ENCODE assay signal across 28 cellular contexts in the genomic region with DNA sequence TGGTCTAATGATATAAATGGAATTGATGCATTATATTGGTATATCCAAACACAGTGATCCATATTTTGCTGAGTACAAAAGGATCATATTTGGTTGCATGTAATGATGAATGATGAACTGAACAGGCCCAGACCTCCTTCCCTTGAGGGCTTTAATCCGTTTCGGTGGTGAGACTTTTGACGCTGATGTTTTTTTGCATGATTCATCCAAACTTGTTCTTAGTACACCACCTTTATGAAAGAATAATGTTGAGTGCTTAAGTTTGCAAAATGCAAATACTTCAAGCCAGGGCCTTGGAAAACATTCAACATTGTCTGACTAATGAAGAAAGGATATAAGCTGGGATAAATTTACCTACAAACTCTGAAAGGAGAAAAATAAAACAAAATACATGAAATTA. TPM values are rescaled to one million over a fixed set of nuclear protein-coding genes. Genes with fewer than 3 reads are reported as not detected.
"Had no signal": no experiment of that assay in that cellular context is flagged by ENCODE, and none has a peak within 500 bp of the region (broad histone marks: within the 10 kb centered on the region; RNA-seq: fewer than 3 reads in every experiment).

No MANE protein-coding gene starts in this region.

- DNase-seq: activated CD4-positive, alpha-beta T cell treated with anti-CD3 and anti-CD28 coated beads for 4 hours; activated CD4-positive, alpha-beta T cell treated with anti-CD3 and anti-CD28 coated beads, Interleukin-2, amount 50 U/mL, for 4 hours; activated naive CD4-positive, alpha-beta T cell; activated T-cell treated with anti-CD3 and anti-CD28 coated beads for 4 hours; activated T-cell treated with anti-CD3 and anti-CD28 coated beads, Interleukin-2, amount 50 U/mL, for 72 hours; cerebellar nuclear complex; colonic mucosa; effector CD8-positive, alpha-beta T cell; erythroblast; foreskin fibroblast; heart left ventricle; hypothalamus; immature natural killer cell; kidney glomerular epithelial cell; lower lobe of right lung; mesendoderm; mucosa of descending colon; posterior cingulate gyrus; right cardiac atrium; stimulated activated CD4-positive, alpha-beta T cell treated with anti-CD3 and anti-CD28 coated beads, Interleukin-2, amount 100 ng/mL, for 48 hours; T-helper 1 cell had no signal

- H3K4me1 ChIP-seq: colonic mucosa, lower lobe of right lung had no signal

- H3K27me3 ChIP-seq: cardiac muscle cell, colonic mucosa, heart left ventricle had no signal

- H3K9me3 ChIP-seq: colonic mucosa, heart left ventricle, lower lobe of right lung, mucosa of descending colon, thoracic aorta had no signal

- H3K36me3 ChIP-seq: colonic mucosa, heart left ventricle, lower lobe of right lung, thoracic aorta had no signal

- H3K27ac ChIP-seq: cardiac muscle cell, colonic mucosa, heart left ventricle, lower lobe of right lung, thoracic aorta, VCaP had no signal

- H3K4me3 ChIP-seq: cardiac muscle cell, colonic mucosa, heart left ventricle, lower lobe of right lung, mucosa of descending colon, thoracic aorta had no signal

- ATAC-seq: activated naive CD4-positive, alpha-beta T cell treated with anti-CD3 and anti-CD28 coated beads, Interleukin-2, amount 50 U/mL, for 72 hours; activated T-cell treated with anti-CD3 and anti-CD28 coated beads, Interleukin-2, amount 50 U/mL, for 72 hours; heart left ventricle; left lobe of liver; mucosa of descending colon; right cardiac atrium had no signal

RNA-seq across cellular contexts. Expression of gene HOOK1, which starts 19.2 kb away (rescaled TPM):
- total RNA-seq: myocyte, osteoblast had no signal
